8 cellular contexts compared by ENCODE assay signal in the genomic region with DNA sequence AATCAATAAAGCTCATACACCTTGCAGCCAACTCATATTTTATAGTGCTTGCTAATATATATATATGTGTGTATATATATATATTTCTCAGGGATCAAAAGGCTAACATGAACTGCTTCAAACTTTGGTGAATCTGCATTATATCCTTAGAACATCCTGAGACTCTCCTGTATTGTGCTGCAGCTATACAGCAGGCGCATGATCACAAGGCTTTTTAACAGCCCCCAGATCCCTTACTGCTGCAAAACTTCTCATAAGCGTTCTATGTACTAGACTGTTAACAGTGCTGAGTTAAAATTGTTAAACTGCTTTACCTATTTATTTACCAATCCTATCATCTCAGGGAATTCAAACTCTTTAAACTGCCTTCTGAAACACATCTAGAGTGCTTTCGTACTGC. TPM values are rescaled to one million over a fixed set of nuclear protein-coding genes. Genes with fewer than 3 reads are reported as not detected.
A peak's percentile ranks its signal among the peaks of the same experiment; 100 is the strongest.
DNase-seq lines count a peak whose midpoint lies in the region; ATAC-seq, FAIRE-seq and TF ChIP-seq lines count a peak whose summit lies in the region.

No MANE protein-coding gene starts in this region.

- TF ChIP-seq EP300 in A549 (IDR thresholded peaks at IDR 0.05) = no peak
- no peak for TF ChIP-seq EP300 in HepG2 (IDR thresholded peaks at IDR 0.05; ENCODE audit: low read depth in 2 of 2, low read length in 2 of 2)
- TF ChIP-seq EP300 in HepG2 (CRISPR knock-in tag; IDR thresholded peaks at IDR 0.05; ENCODE audit: borderline replicate concordance) = no peak

- H3K27ac ChIP-seq in A549 (peak overlapping the region; percentile 85 to 95), HepG2 (ENCODE audit: extremely low read length, insufficient read depth, low read length) (peak overlapping the region; percentile 93), upper lobe of right lung (peak overlapping the region; percentile 94)

- H3K4me3 ChIP-seq in A549 = peak overlapping the region; percentile 80
- peak overlapping the region; percentile 70 to 88 (median 85) for H3K4me3 ChIP-seq in HepG2 (replicated peaks in 1 of 3; ENCODE audit: insufficient read depth in 1 of 3, low read depth in 2 of 3, low read length in 3 of 3)
- peak overlapping the region; percentile 98 for H3K4me3 ChIP-seq in upper lobe of right lung

- POLR2A ChIA-PET in A549 (lab: Yijun Ruan, JAX) (no interaction called here), HepG2 (lab: Yijun Ruan, JAX) (interaction anchor here (1.6 to 2.9 kb wide), 2 partner anchors 10 to 37 kb away, joined by 3 to 12 read pairs; no protein-coding TSS in a partner anchor)

- peaks cover 38% of the 10 kb centered on the region for H4K20me1 ChIP-seq in HepG2 (ENCODE audit: insufficient read depth, low read length)

- no peak for TF ChIP-seq CTCF in A549 (IDR thresholded peaks at IDR 0.05)
- no peak for TF ChIP-seq CTCF in HFFc6 (IDR thresholded peaks at IDR 0.05)
- TF ChIP-seq CTCF in HepG2 (CRISPR knock-in tag; IDR thresholded peaks at IDR 0.05) = no peak
- no peak for TF ChIP-seq CTCF in upper lobe of right lung (IDR thresholded peaks at IDR 0.05)

- H3K36me3 Mint-ChIP-seq in HFFc6 (ENCODE audit: low read depth) = peaks cover 12% of the 10 kb centered on the region
- peaks cover 11% of the 10 kb centered on the region for H3K36me3 Mint-ChIP-seq in activated naive CD8-positive, alpha-beta T cell treated with anti-CD3 and anti-CD28 coated beads, Interleukin-2, amount 50 U/mL, for 24 hours (ENCODE audit: low read depth)

- H3K4me3 Mint-ChIP-seq in HFFc6 = peak overlapping the region; percentile 97
- H3K4me3 Mint-ChIP-seq in activated naive CD8-positive, alpha-beta T cell treated with anti-CD3 and anti-CD28 coated beads, Interleukin-2, amount 50 U/mL, for 24 hours = peak overlapping the region; percentile 91

- no peaks in the 10 kb centered on the region for H3K9me3 Mint-ChIP-seq in HFFc6
- H3K9me3 Mint-ChIP-seq in activated naive CD8-positive, alpha-beta T cell treated with anti-CD3 and anti-CD28 coated beads, Interleukin-2, amount 50 U/mL, for 24 hours = no peaks in the 10 kb centered on the region

- ATAC-seq in A549 (no peak), HepG2 (no peak), upper lobe of right lung (no peak), GM19397 (IDR thresholded peaks at IDR 0.05; ENCODE audit: unreplicated experiment) (no peak), HG02885 (IDR thresholded peaks at IDR 0.05; ENCODE audit: poor library complexity, unreplicated experiment) (no peak), GM21529 (IDR thresholded peaks at IDR 0.05; ENCODE audit: unreplicated experiment) (no peak)
- ATAC-seq in activated naive CD8-positive, alpha-beta T cell treated with anti-CD3 and anti-CD28 coated beads, Interleukin-2, amount 50 U/mL, for 24 hours = no peak

- DNase-seq in A549 (ENCODE audit: low read depth in 1 of 2, low spot score in 1 of 2) (no peak), HFFc6 (no peak), HepG2 (ENCODE audit: low spot score) (no peak), upper lobe of right lung (no peak)
- DNase-seq in activated naive CD8-positive, alpha-beta T cell treated with anti-CD3 and anti-CD28 coated beads, Interleukin-2, amount 50 U/mL, for 24 hours = no peak

- TF ChIP-seq RAD21 in A549 (conservative IDR thresholded peaks at IDR 0.05 in 1 of 2, IDR thresholded peaks at IDR 0.05 in 1 of 2) (no peak), HepG2 (CRISPR knock-in tag; IDR thresholded peaks at IDR 0.05) (no peak)

- H3K79me2 ChIP-seq in HepG2 (ENCODE audit: insufficient read depth, low read length) = peaks cover 62% of the 10 kb centered on the region

- peaks cover 34% of the 10 kb centered on the region for H3K4me1 Mint-ChIP-seq in HFFc6 (ENCODE audit: low read depth)
- peaks cover 46% of the 10 kb centered on the region for H3K4me1 Mint-ChIP-seq in activated naive CD8-positive, alpha-beta T cell treated with anti-CD3 and anti-CD28 coated beads, Interleukin-2, amount 50 U/mL, for 24 hours

- no peak overlapping the region for H2AFZ ChIP-seq in HepG2 (ENCODE audit: low read length)

- H3K4me2 ChIP-seq in A549 (peak overlapping the region; percentile 94), HepG2 (ENCODE audit: low read depth, low read length) (peak overlapping the region; percentile 77)

- 31% methylated on average over 3 of the region's 3 CpGs for WGBS in A549 (ENCODE audit: missing lambda C conversion rate)
- WGBS in HepG2 (ENCODE audit: low lambda C conversion rate) = 6% methylated on average over 3 of the region's 3 CpGs

- BruUV-seq in HepG2 (replicated peaks; lab: Mats Ljungman, UMichigan) = no TSS peak

- FAIRE-seq in A549 (lab: Jason Lieb, UNC) (no peak), HepG2 (lab: Jason Lieb, UNC) (no peak)

- H3K27me3 Mint-ChIP-seq in HFFc6 (ENCODE audit: insufficient read depth) = no peaks in the 10 kb centered on the region; the same call in none of the 2 replicates
- peaks cover 2% of the 10 kb centered on the region for H3K27me3 Mint-ChIP-seq in activated naive CD8-positive, alpha-beta T cell treated with anti-CD3 and anti-CD28 coated beads, Interleukin-2, amount 50 U/mL, for 24 hours

- H3K27me3 ChIP-seq in HepG2 (ENCODE audit: control insufficient read depth in 1 of 2, insufficient read depth in 2 of 2, low read length in 2 of 2) = no peaks in the 10 kb centered on the region; a peak in 1 of 5 replicates
- no peaks in the 10 kb centered on the region for H3K27me3 ChIP-seq in upper lobe of right lung

- no peaks in the 10 kb centered on the region for H3K36me3 ChIP-seq in HepG2 (replicated peaks in 1 of 2; ENCODE audit: control insufficient read depth in 1 of 2, insufficient read depth in 2 of 2, low read length in 2 of 2)
- no peaks in the 10 kb centered on the region for H3K36me3 ChIP-seq in upper lobe of right lung

- CTCF ChIA-PET in A549 (lab: Yijun Ruan, JAX) (interaction anchor here (0.7 to 1.9 kb wide), 4 partner anchors 9 to 292 kb away, joined by 3 to 4 read pairs (median 3); no protein-coding TSS in a partner anchor), HepG2 (lab: Yijun Ruan, JAX; ENCODE audit: low intra/inter-chr PET ratio, low total read pairs) (no interaction called here)

- peak overlapping the region; percentile 99 for H3K27ac Mint-ChIP-seq in HFFc6
- H3K27ac Mint-ChIP-seq in activated naive CD8-positive, alpha-beta T cell treated with anti-CD3 and anti-CD28 coated beads, Interleukin-2, amount 50 U/mL, for 24 hours = peak overlapping the region; percentile 95

- H3K4me1 ChIP-seq in A549 (peaks cover 40% of the 10 kb centered on the region; the same call in 2 of the 3 replicates), HepG2 (ENCODE audit: insufficient read depth, low read length) (peaks cover 62% of the 10 kb centered on the region), upper lobe of right lung (peaks cover 47% of the 10 kb centered on the region)

- in situ Hi-C loops in HepG2 (cut with HindIII; ENCODE audit: extremely low pct_ligation_motif_present, low pct_unique_long_range_greater_than_20kb) = no loop called here

- intact Hi-C loops in HepG2 (cut with micrococcal nuclease; ENCODE audit: unreplicated experiment) = loop anchor here (5.0 kb wide), 2 partner anchors 35 to 55 kb away; no protein-coding TSS in a partner anchor
- intact Hi-C loops in upper lobe of right lung (cut with DNase I) = no loop called here

- no peak for TF ChIP-seq POLR2A in A549 (IDR thresholded peaks at IDR 0.05; ENCODE audit: low read length)
- no peak for TF ChIP-seq POLR2A in HepG2 (IDR thresholded peaks at IDR 0.05; ENCODE audit: insufficient read depth in 1 of 2, low read depth in 2 of 2, low read length in 2 of 2)

- H3K9me3 ChIP-seq in A549 = no peaks in the 10 kb centered on the region
- no peaks in the 10 kb centered on the region for H3K9me3 ChIP-seq in HepG2 (ENCODE audit: low read length)
- H3K9me3 ChIP-seq in upper lobe of right lung = no peaks in the 10 kb centered on the region

- H3K9ac ChIP-seq in HepG2 (ENCODE audit: insufficient read depth, low read depth, low read length) = peak overlapping the region; percentile 98

RNA-seq across cellular contexts. Expression of gene GPATCH8, which starts 1.3 kb away (rescaled TPM):
- polyA plus RNA-seq in A549 (2011; rRNA removed) (24.9 and 27.3 TPM in 2 replicates), A549 (2017; fragmentation: RNase III; extraction: RNeasy Plus Mini Kit Qiagen cat#74134 plus additional on column Dnase treatment) (20.6 to 21.7 TPM (median 21.7 TPM) in 3 replicates), HepG2 (2011; rRNA removed) (19.8 and 20.7 TPM in 2 replicates)
- 10.2 and 11.2 TPM in 2 replicates for polyA plus RNA-seq in A549 (2012; cell fraction: cytosol; rRNA removed)
- polyA plus RNA-seq in A549 (2012; cell fraction: nucleus; rRNA removed) = 28.3 and 30.8 TPM in 2 replicates
- polyA minus RNA-seq in A549 (2011; rRNA and poly(A)+ RNA removed) = 24.0 and 25.0 TPM in 2 replicates
- total RNA-seq in HFFc6 (2021; fragmentation: NEBNext Ultra II Directional; extraction: Animal tissue kit (Norgen Biotek cat#: 25700)) = 10 to 100 TPM; 23.4 to 30.0 (median 27.1) TPM
- total RNA-seq in HepG2 (2016; rRNA removed; fragmentation: Illumina TruSeq; extraction: Trizol) (21.5 and 37.7 TPM in 2 replicates), upper lobe of right lung (40.7 TPM)
- total RNA-seq in HepG2 (2016; cell fraction: cytosol; rRNA removed; fragmentation: Illumina TruSeq; extraction: Trizol; ENCODE audit: low read depth) = 10.8 and 13.1 TPM in 2 replicates
- 22.3 and 35.2 TPM in 2 replicates for total RNA-seq in HepG2 (2016; cell fraction: insoluble cytoplasmic fraction; rRNA removed; fragmentation: Illumina TruSeq; extraction: Trizol)
- 11.2 and 12.6 TPM in 2 replicates for total RNA-seq in HepG2 (2016; cell fraction: membrane; rRNA removed; fragmentation: Illumina TruSeq; extraction: Trizol)
- total RNA-seq in HepG2 (2016; cell fraction: nucleus; rRNA removed; fragmentation: Illumina TruSeq; extraction: Trizol) = 49.3 and 55.3 TPM in 2 replicates
- 6.0 and 7.9 TPM in 2 replicates for polyA plus RNA-seq in HepG2 (2011; cell fraction: cytosol; rRNA removed)
- polyA plus RNA-seq in HepG2 (2011; cell fraction: nucleus; rRNA removed) = 24.4 and 28.4 TPM in 2 replicates
- polyA plus RNA-seq in HepG2 (2012) = 21.5 and 23.5 TPM in 2 replicates
- 0.87 and 1.2 TPM in 2 replicates for polyA plus RNA-seq in HepG2 (2016; cell fraction: cytosol; fragmentation: Illumina TruSeq; extraction: Trizol; ENCODE audit: low read depth)
- polyA plus RNA-seq in HepG2 (2016; cell fraction: insoluble cytoplasmic fraction; fragmentation: Illumina TruSeq; extraction: Trizol; ENCODE audit: low read depth) = 15.4 and 18.6 TPM in 2 replicates
- 2.7 and 3.2 TPM in 2 replicates for polyA plus RNA-seq in HepG2 (2016; cell fraction: membrane; fragmentation: Illumina TruSeq; extraction: Trizol; ENCODE audit: low read depth)
- 46.4 and 56.1 TPM in 2 replicates for polyA plus RNA-seq in HepG2 (2016; cell fraction: nucleus; fragmentation: Illumina TruSeq; extraction: Trizol; ENCODE audit: insufficient read depth, low read depth)
- 26.0 and 26.7 TPM in 2 replicates for polyA minus RNA-seq in HepG2 (2011; rRNA and poly(A)+ RNA removed; ENCODE audit: low replicate concordance)
- polyA minus RNA-seq in HepG2 (2011; cell fraction: cytosol; rRNA and poly(A)+ RNA removed) = 14.5 and 16.8 TPM in 2 replicates
- polyA minus RNA-seq in HepG2 (2011; cell fraction: nucleus; rRNA and poly(A)+ RNA removed) = 55.7 and 58.8 TPM in 2 replicates

RNA-seq across cellular contexts. Expression of gene FZD2, which starts 55.4 kb away (rescaled TPM):
- 25.8 and 26.9 TPM in 2 replicates for polyA plus RNA-seq in A549 (2011; rRNA removed)
- 61.7 and 106 TPM in 2 replicates for polyA plus RNA-seq in A549 (2012; cell fraction: cytosol; rRNA removed)
- 144 and 234 TPM in 2 replicates for polyA plus RNA-seq in A549 (2012; cell fraction: nucleus; rRNA removed)
- 42.0 to 62.4 TPM (median 54.9 TPM) in 3 replicates for polyA plus RNA-seq in A549 (2017; fragmentation: RNase III; extraction: RNeasy Plus Mini Kit Qiagen cat#74134 plus additional on column Dnase treatment)
- 33.1 and 61.1 TPM in 2 replicates for polyA minus RNA-seq in A549 (2011; rRNA and poly(A)+ RNA removed)
- total RNA-seq in HFFc6 (2021; fragmentation: NEBNext Ultra II Directional; extraction: Animal tissue kit (Norgen Biotek cat#: 25700)) = 100 to 1,000 TPM in 1 of 6 experiments, 10 to 100 TPM in 5; 76.4 to 103 (median 92.8) TPM
- total RNA-seq in HepG2 (2016; rRNA removed; fragmentation: Illumina TruSeq; extraction: Trizol) = 0.13 TPM in 1 of 2 replicates, not detected in the other
- total RNA-seq in HepG2 (2016; cell fraction: cytosol; rRNA removed; fragmentation: Illumina TruSeq; extraction: Trizol; ENCODE audit: low read depth) = not detected in 2 replicates
- 0.06 TPM in 1 of 2 replicates, not detected in the other for total RNA-seq in HepG2 (2016; cell fraction: insoluble cytoplasmic fraction; rRNA removed; fragmentation: Illumina TruSeq; extraction: Trizol)
- total RNA-seq in HepG2 (2016; cell fraction: membrane; rRNA removed; fragmentation: Illumina TruSeq; extraction: Trizol) = 0.06 TPM in 1 of 2 replicates, not detected in the other
- total RNA-seq in HepG2 (2016; cell fraction: nucleus; rRNA removed; fragmentation: Illumina TruSeq; extraction: Trizol) = not detected in 2 replicates
- 0.07 and 0.10 TPM in 2 replicates for polyA plus RNA-seq in HepG2 (2011; rRNA removed)
- polyA plus RNA-seq in HepG2 (2011; cell fraction: cytosol; rRNA removed) = 0.08 and 0.12 TPM in 2 replicates
- polyA plus RNA-seq in HepG2 (2011; cell fraction: nucleus; rRNA removed) = 0.06 TPM in 1 of 2 replicates, not detected in the other
- not detected in 2 replicates for polyA plus RNA-seq in HepG2 (2012)
- not detected in 2 replicates for polyA plus RNA-seq in HepG2 (2016; cell fraction: cytosol; fragmentation: Illumina TruSeq; extraction: Trizol; ENCODE audit: low read depth)
- not detected in 2 replicates for polyA plus RNA-seq in HepG2 (2016; cell fraction: insoluble cytoplasmic fraction; fragmentation: Illumina TruSeq; extraction: Trizol; ENCODE audit: low read depth)
- not detected in 2 replicates for polyA plus RNA-seq in HepG2 (2016; cell fraction: membrane; fragmentation: Illumina TruSeq; extraction: Trizol; ENCODE audit: low read depth)
- not detected in 2 replicates for polyA plus RNA-seq in HepG2 (2016; cell fraction: nucleus; fragmentation: Illumina TruSeq; extraction: Trizol; ENCODE audit: insufficient read depth, low read depth)
- 0.26 and 17.3 TPM in 2 replicates for polyA minus RNA-seq in HepG2 (2011; rRNA and poly(A)+ RNA removed; ENCODE audit: low replicate concordance)
- 0.35 TPM in 1 of 2 replicates, not detected in the other for polyA minus RNA-seq in HepG2 (2011; cell fraction: cytosol; rRNA and poly(A)+ RNA removed)
- not detected in 2 replicates for polyA minus RNA-seq in HepG2 (2011; cell fraction: nucleus; rRNA and poly(A)+ RNA removed)
- 8.7 TPM for total RNA-seq in upper lobe of right lung

Comparison
In these comparisons a context has a peak if more than half of its experiments do, and no peak if none do; other contexts are left out.
1. Of the 38 proteins assayed by ChIP-seq in both HepG2 and A549: peak only in HepG2: KDM5A; only in A549: none; in both: none; in neither: 37.